ENCODE assay signal across 8 cellular contexts in the genomic region with DNA sequence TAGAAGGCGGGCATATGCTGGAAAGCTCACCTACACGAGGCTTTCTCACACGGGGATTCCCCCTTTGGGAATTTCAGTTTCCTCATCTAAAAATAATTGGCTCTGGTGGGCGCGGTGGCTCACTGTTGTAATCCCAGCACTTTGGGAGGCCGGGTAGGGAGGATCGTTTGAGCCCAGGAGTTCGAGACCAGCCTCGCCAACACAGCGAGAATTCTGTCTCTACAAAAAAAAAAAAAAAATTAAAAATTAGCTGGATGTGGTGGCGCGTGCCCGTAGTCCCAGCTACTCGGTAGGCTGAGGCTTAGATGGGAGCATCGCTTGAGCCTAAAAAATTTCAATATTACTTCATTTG. TPM values are rescaled to one million over a fixed set of nuclear protein-coding genes. Genes with fewer than 3 reads are reported as not detected.
DNase-seq lines count a peak whose midpoint lies in the region; ATAC-seq and TF ChIP-seq lines count a peak whose summit lies in the region.

No MANE protein-coding gene starts in this region.

- H3K4me3 ChIP-seq in CD4-positive, alpha-beta memory T cell (ENCODE audit: low read length in 2 of 2), result peak overlapping the region in 1 of 2 donors; percentile 83
- H3K4me3 ChIP-seq in choroid plexus epithelial cell (ENCODE audit: low read depth, low read length), result peak overlapping the region; percentile 86
- peak overlapping the region; percentile 72 for H3K4me3 ChIP-seq in naive thymus-derived CD4-positive, alpha-beta T cell (ENCODE audit: low read length)

- H3K27ac Mint-ChIP-seq in CD4-positive, alpha-beta memory T cell, result peak overlapping the region; percentile 92 to 97 (median 96)
- peak overlapping the region; percentile 86 to 97 (median 95) for H3K27ac Mint-ChIP-seq in naive thymus-derived CD4-positive, alpha-beta T cell

- no peaks in the 10 kb centered on the region for H3K27me3 ChIP-seq in CD4-positive, alpha-beta memory T cell (ENCODE audit: insufficient read depth, low read length)
- H3K27me3 ChIP-seq in naive thymus-derived CD4-positive, alpha-beta T cell (ENCODE audit: control insufficient read depth in 2 of 2, insufficient read depth in 2 of 2, low read length in 2 of 2), result no peaks in the 10 kb centered on the region

- no peaks in the 10 kb centered on the region for H3K27me3 Mint-ChIP-seq in CD4-positive, alpha-beta memory T cell
- no peaks in the 10 kb centered on the region for H3K27me3 Mint-ChIP-seq in naive thymus-derived CD4-positive, alpha-beta T cell

- H3K4me1 ChIP-seq in CD4-positive, alpha-beta memory T cell (ENCODE audit: insufficient read depth, low read length), result peaks cover 56% of the 10 kb centered on the region
- H3K4me1 ChIP-seq in naive thymus-derived CD4-positive, alpha-beta T cell (ENCODE audit: control insufficient read depth in 2 of 2, insufficient read depth in 2 of 2, low read length in 2 of 2), result peaks cover 26 to 50% of the 10 kb centered on the region in 2 donors

- POLR2A ChIA-PET in CD4-positive, alpha-beta memory T cell (lab: Charles Lee; ENCODE audit: partially characterized antibody), result interaction anchor here (0.6 to 5.4 kb wide), 20 partner anchors 11 to 1449 kb away, joined by 3 to 116 read pairs (median 5); partner anchors contain the start of genes CDK17, FGD6, METAP2 and NR2C1
- POLR2A ChIA-PET in naive thymus-derived CD4-positive, alpha-beta T cell (lab: Charles Lee), result interaction anchor here (0.7 to 2.3 kb wide), 12 partner anchors 8 to 1184 kb away, joined by 3 to 52 read pairs (median 6); no protein-coding TSS in a partner anchor

- H3K36me3 Mint-ChIP-seq in CD4-positive, alpha-beta memory T cell, result peaks cover 15 to 34% of the 10 kb centered on the region in 2 donors
- peaks cover 7 to 29% (median 24%) of the 10 kb centered on the region in 5 donors for H3K36me3 Mint-ChIP-seq in naive thymus-derived CD4-positive, alpha-beta T cell

- H3K9me3 Mint-ChIP-seq in CD4-positive, alpha-beta memory T cell, result peaks cover 0 to 31% (median 21%) of the 10 kb centered on the region in 8 donors
- H3K9me3 Mint-ChIP-seq in naive thymus-derived CD4-positive, alpha-beta T cell, result peaks cover 6 to 36% (median 21%) of the 10 kb centered on the region in 11 donors

- no peaks in the 10 kb centered on the region for H3K9me3 ChIP-seq in CD4-positive, alpha-beta memory T cell (ENCODE audit: control insufficient read depth in 1 of 2, low read length in 2 of 2)
- H3K9me3 ChIP-seq in naive thymus-derived CD4-positive, alpha-beta T cell (ENCODE audit: control insufficient read depth in 2 of 3, low read length in 3 of 3), result peaks cover 0 to 29% (median 0%) of the 10 kb centered on the region in 3 experiments

- intact Hi-C loops in CD4-positive, alpha-beta memory T cell (cut with micrococcal nuclease), result loop anchor here (1.0 to 10.0 kb wide), 7 partner anchors 17 to 1327 kb away; partner anchors contain the start of genes CRADD, LTA4H, METAP2 and NR2C1
- intact Hi-C loops in naive thymus-derived CD4-positive, alpha-beta T cell (cut with micrococcal nuclease), result loop anchor here (1.0 to 10.0 kb wide), 23 partner anchors 16 to 1903 kb away; partner anchors contain the start of genes AMDHD1 (in 2 of the 2), CCDC38 (in 2 of the 2), CEP83 (in 2 of the 2) and CRADD (in 2 of the 2)

- TF ChIP-seq CTCF in choroid plexus epithelial cell (conservative IDR thresholded peaks at IDR 0.05; ENCODE audit: low read depth, low read length), result no peak

- H3K4me3 Mint-ChIP-seq in CD4-positive, alpha-beta memory T cell, result peak overlapping the region; percentile 93 to 99 (median 95)
- peak overlapping the region; percentile 87 to 97 (median 96) for H3K4me3 Mint-ChIP-seq in naive thymus-derived CD4-positive, alpha-beta T cell

- CTCF ChIA-PET in CD4-positive, alpha-beta memory T cell (lab: Charles Lee; ENCODE audit: partially characterized antibody), result interaction anchor here (0.7 to 2.4 kb wide), 10 partner anchors 8 to 283 kb away, joined by 3 to 21 read pairs (median 4); partner anchors contain the start of genes FGD6, NR2C1 and VEZT
- CTCF ChIA-PET in naive thymus-derived CD4-positive, alpha-beta T cell (lab: Charles Lee), result interaction anchor here (0.7 to 1.1 kb wide), 3 partner anchors 15 to 70 kb away, joined by 3 to 4 read pairs (median 4); no protein-coding TSS in a partner anchor

- H3K27ac ChIP-seq in CD4-positive, alpha-beta memory T cell (ENCODE audit: low read depth, low read length), result peak overlapping the region; percentile 80
- peak overlapping the region; percentile 84 for H3K27ac ChIP-seq in naive thymus-derived CD4-positive, alpha-beta T cell (ENCODE audit: low read depth, low read length)

- DNase-seq in CD4-positive, alpha-beta memory T cell, result no peak
- DNase-seq in choroid plexus epithelial cell (ENCODE audit: low read depth), result no peak
- no peak for DNase-seq in naive thymus-derived CD4-positive, alpha-beta T cell
- no peak for DNase-seq in mucosa of gallbladder (ENCODE audit: low spot score)
- no peak for DNase-seq in GDM1 (lab: John Stamatoyannopoulos, UW)

- ATAC-seq in HG03460 (IDR thresholded peaks at IDR 0.05; ENCODE audit: unreplicated experiment) (peak; percentile 2), HG03439 (IDR thresholded peaks at IDR 0.05; ENCODE audit: unreplicated experiment) (no peak), GM18858 (IDR thresholded peaks at IDR 0.05; ENCODE audit: unreplicated experiment) (no peak)
- no peak for ATAC-seq in naive thymus-derived CD4-positive, alpha-beta T cell

- peaks cover 27 to 50% (median 37%) of the 10 kb centered on the region in 4 donors for H3K4me1 Mint-ChIP-seq in CD4-positive, alpha-beta memory T cell
- H3K4me1 Mint-ChIP-seq in naive thymus-derived CD4-positive, alpha-beta T cell, result peaks cover 34 to 74% (median 59%) of the 10 kb centered on the region in 7 donors

- H3K36me3 ChIP-seq in CD4-positive, alpha-beta memory T cell (ENCODE audit: insufficient read depth, low read length), result no peaks in the 10 kb centered on the region
- H3K36me3 ChIP-seq in naive thymus-derived CD4-positive, alpha-beta T cell (ENCODE audit: control insufficient read depth in 2 of 3, insufficient read depth in 3 of 3, low read length in 3 of 3), result peaks cover 0 to 16% (median 0%) of the 10 kb centered on the region in 3 experiments

RNA-seq across cellular contexts. Expression of gene NDUFA12, which starts 0.4 kb away (rescaled TPM):
- 10 to 100 TPM; 55.5 to 61.5 TPM for total RNA-seq in CD4-positive, alpha-beta memory T cell
- 100 to 1,000 TPM; 279 to 557 TPM for polyA plus RNA-seq in CD4-positive, alpha-beta memory T cell
- total RNA-seq in naive thymus-derived CD4-positive, alpha-beta T cell, result 100 to 1,000 TPM in 1 of 5 experiments, 10 to 100 TPM in 4; 57.8 to 123 (median 68.5) TPM
- 100 to 1,000 TPM; 393 to 507 TPM for polyA plus RNA-seq in naive thymus-derived CD4-positive, alpha-beta T cell
- 76.5 TPM for total RNA-seq in mucosa of gallbladder
